18 cellular contexts compared by ENCODE assay signal in genomic region chr5:15645376-15645775, GRCh38.
DNase-seq lines count a peak whose midpoint lies in the region; ATAC-seq and TF ChIP-seq lines count a peak whose summit lies in the region.
"Had no signal": no experiment of that assay in that cellular context is flagged by ENCODE, and none has a peak within 500 bp of the region (broad histone marks: within the 10 kb centered on the region; RNA-seq: fewer than 3 reads in every experiment).

No MANE protein-coding gene starts in this region.

- no peak overlapping the region for H3K14ac ChIP-seq in mesenchymal stem cell (ENCODE audit: low read length in 2 of 2)

- no peak overlapping the region for H2BK12ac ChIP-seq in mesenchymal stem cell (ENCODE audit: low read length in 2 of 2)

- TF ChIP-seq CTCF in DND-41 (IDR thresholded peaks at IDR 0.05; ENCODE audit: borderline replicate concordance, extremely low read depth, low read length, poor library complexity, severe bottlenecking) (no peak), cardiac fibroblast (IDR thresholded peaks at IDR 0.05; ENCODE audit: low read depth, low read length) (no peak), CD14-positive monocyte (IDR thresholded peaks at IDR 0.05) (no peak)

- no peak overlapping the region for H3K23ac ChIP-seq in mesenchymal stem cell (ENCODE audit: low read length in 2 of 2)

- H3K9me3 ChIP-seq in DND-41 (ENCODE audit: insufficient read depth, low read length, severe bottlenecking): no peaks in the 10 kb centered on the region
- no peaks in the 10 kb centered on the region for H3K9me3 ChIP-seq in mesenchymal stem cell (ENCODE audit: control insufficient read depth, low read length)
- H3K9me3 ChIP-seq: psoas muscle, upper lobe of left lung had no signal

- no peaks in the 10 kb centered on the region for H3K36me3 Mint-ChIP-seq in CD14-positive monocyte

- H2BK15ac ChIP-seq in mesenchymal stem cell (ENCODE audit: low read depth, poor library complexity, severe bottlenecking): no peak overlapping the region

- H3K36me3 ChIP-seq in DND-41 (ENCODE audit: insufficient read depth, low read length) (no peaks in the 10 kb centered on the region), mesenchymal stem cell (ENCODE audit: control insufficient read depth in 1 of 2, insufficient read depth in 2 of 2, low read depth in 1 of 2, low read length in 2 of 2) (no peaks in the 10 kb centered on the region)
- H3K36me3 ChIP-seq: upper lobe of left lung had no signal

- H4K8ac ChIP-seq in mesenchymal stem cell (ENCODE audit: low read length): no peak overlapping the region

- peak overlapping the region; percentile 61 for H2AFZ ChIP-seq in DND-41 (ENCODE audit: low read depth, low read length)
- H2AFZ ChIP-seq in mesenchymal stem cell (ENCODE audit: low read depth, low read length): no peak overlapping the region

- H3K4me1 ChIP-seq in DND-41 (ENCODE audit: insufficient read depth, low read length) (peaks cover 76% of the 10 kb centered on the region), mesenchymal stem cell (ENCODE audit: control insufficient read depth, insufficient read depth, low read depth, low read length) (no peaks in the 10 kb centered on the region)
- H3K4me1 ChIP-seq: psoas muscle had no signal

- 20% methylated on average over 4 of the region's 4 CpGs for WGBS in mesenchymal stem cell

- no peak overlapping the region for H2BK120ac ChIP-seq in mesenchymal stem cell (ENCODE audit: low read depth, low read length)

- H3K4me3 Mint-ChIP-seq in CD14-positive monocyte: no peak overlapping the region
- H3K4me3 Mint-ChIP-seq: activated CD8-positive, alpha-beta T cell treated with anti-CD3 and anti-CD28 coated beads, Interleukin-2, amount 10 ng/mL, durations not matched to agents 7 days and 5 days had no signal

- H2AK5ac ChIP-seq in mesenchymal stem cell (ENCODE audit: low read length, severe bottlenecking): no peak overlapping the region

- no peaks in the 10 kb centered on the region for H3K4me1 Mint-ChIP-seq in CD14-positive monocyte

- H3K4me3 ChIP-seq in DND-41 (ENCODE audit: low read depth in 1 of 2, low read length in 2 of 2) (peak overlapping the region in 1 of 2 experiments; percentile 37; a peak in 2 of 4 replicates), cardiac fibroblast (replicated peaks in 1 of 2; ENCODE audit: low read depth in 2 of 2, low read length in 2 of 2) (no peak overlapping the region), mesenchymal stem cell (ENCODE audit: insufficient read depth in 1 of 2, low read depth in 1 of 2, low read length in 2 of 2) (peak overlapping the region in 1 of 2 experiments; percentile 10)
- H3K4me3 ChIP-seq: psoas muscle, upper lobe of left lung had no signal

- H3K9me3 Mint-ChIP-seq in CD14-positive monocyte: peaks cover 3 to 22% (median 13%) of the 10 kb centered on the region in 7 donors

- H3K79me2 ChIP-seq in DND-41 (ENCODE audit: insufficient read depth, low read length): peaks cover 27% of the 10 kb centered on the region

- H3K79me1 ChIP-seq in mesenchymal stem cell (replicated peaks; ENCODE audit: low read length, poor library complexity, severe bottlenecking): peaks cover 30% of the 10 kb centered on the region

- no peak overlapping the region for H2BK5ac ChIP-seq in mesenchymal stem cell (ENCODE audit: low read depth, low read length, poor library complexity, severe bottlenecking)

- intact Hi-C loops in CD14-positive monocyte (cut with micrococcal nuclease): no loop called here

- peak; percentile 62 for ATAC-seq in DND-41 (ENCODE audit: insufficient read depth, low read depth)
- ATAC-seq: activated CD8-positive, alpha-beta T cell treated with anti-CD3 and anti-CD28 coated beads, Interleukin-2, amount 10 ng/mL, durations not matched to agents 7 days and 5 days; psoas muscle had no signal

- H3K9ac ChIP-seq in DND-41 (ENCODE audit: low read depth, low read length) (peak overlapping the region; percentile 49), mesenchymal stem cell (ENCODE audit: low read length) (peak overlapping the region; percentile 61)

- DNase-seq in DND-41: peak; percentile 66
- DNase-seq in Kasumi-1 (lab: John Stamatoyannopoulos, UW): peak; percentile 7 to 16
- peak; percentile 15 to 45 for DNase-seq in cardiac fibroblast (ENCODE audit: low read depth in 2 of 2)
- peak; percentile 26 for DNase-seq in mesenchymal stem cell
- no peak for DNase-seq in NAMALWA (ENCODE audit: low spot score)
- no peak for DNase-seq in activated effector memory CD4-positive, alpha-beta T cell treated with Interleukin-2 at 50 U/mL for 16 hours
- DNase-seq in GF-D8 (lab: John Stamatoyannopoulos, UW): no peak
- no peak for DNase-seq in CD14-positive monocyte (ENCODE audit: low spot score)
- DNase-seq: activated CD8-positive, alpha-beta T cell treated with anti-CD3 and anti-CD28 coated beads, Interleukin-2, amount 10 ng/mL, durations not matched to agents 7 days and 5 days; activated effector memory CD4-positive, alpha-beta T cell treated with anti-CD3 and anti-CD28 coated beads, Interleukin-2, amount 50 U/mL, for 16 hours; caudate nucleus; midbrain; NCI-H1105; NCI-H446; psoas muscle; stimulated activated CD4-positive, alpha-beta T cell treated with anti-CD3 and anti-CD28 coated beads, Interleukin-2, amount 100 ng/mL, for 24 hours; T1000; upper lobe of left lung had no signal

- H3K27ac Mint-ChIP-seq in CD14-positive monocyte: no peak overlapping the region
- H3K27ac Mint-ChIP-seq: activated CD8-positive, alpha-beta T cell treated with anti-CD3 and anti-CD28 coated beads, Interleukin-2, amount 10 ng/mL, durations not matched to agents 7 days and 5 days had no signal

- peak overlapping the region in 1 of 2 experiments; percentile 42 for H3K18ac ChIP-seq in mesenchymal stem cell (ENCODE audit: low read depth in 1 of 2, low read length in 2 of 2)

- H3K4me2 ChIP-seq in DND-41 (ENCODE audit: insufficient read depth, low read length): peak overlapping the region; percentile 62
- H3K4me2 ChIP-seq in mesenchymal stem cell (ENCODE audit: low read length, poor library complexity, severe bottlenecking): no peak overlapping the region

- H3K4ac ChIP-seq in mesenchymal stem cell (ENCODE audit: low read depth in 1 of 2, low read length in 2 of 2): no peak overlapping the region

- H3K27ac ChIP-seq in DND-41 (ENCODE audit: low read length) (peak overlapping the region; percentile 96), mesenchymal stem cell (ENCODE audit: low read length, poor library complexity, severe bottlenecking) (no peak overlapping the region)
- H3K27ac ChIP-seq: psoas muscle, upper lobe of left lung had no signal

- H4K20me1 ChIP-seq in DND-41 (ENCODE audit: insufficient read depth, low read length): no peaks in the 10 kb centered on the region

- no peak overlapping the region for H4K91ac ChIP-seq in mesenchymal stem cell (ENCODE audit: low read length)

- H3K27me3 Mint-ChIP-seq in CD14-positive monocyte (ENCODE audit: low read depth in 3 of 3): no peaks in the 10 kb centered on the region

- H3K27me3 ChIP-seq in DND-41 (ENCODE audit: insufficient read depth, low read length, poor library complexity): no peaks in the 10 kb centered on the region
- H3K27me3 ChIP-seq in mesenchymal stem cell (ENCODE audit: control insufficient read depth in 1 of 2, insufficient read depth in 1 of 2, low read length in 2 of 2): no peaks in the 10 kb centered on the region
- H3K27me3 ChIP-seq: upper lobe of left lung had no signal

Comparison
In these comparisons a context has a peak if more than half of its experiments do, and no peak if none do; other contexts are left out.
1. DNase-seq: peak in DND-41 (single experiment), Kasumi-1 (2 of 2), cardiac fibroblast (2 of 2) and mesenchymal stem cell (single experiment); none in NAMALWA (single experiment), activated effector memory CD4-positive, alpha-beta T cell treated with Interleukin-2 at 50 U/mL for 16 hours (single experiment), GF-D8 (single experiment) and CD14-positive monocyte (single experiment).